Comparison of ENCODE assay signal across 7 cellular contexts in genomic region chr1:35451125-35451528, GRCh38.
A peak's percentile ranks its signal among the peaks of the same experiment; 100 is the strongest.
DNase-seq lines count a peak whose midpoint lies in the region; FAIRE-seq and TF ChIP-seq lines count a peak whose summit lies in the region.

No MANE protein-coding gene starts in this region.

- CTCF ChIA-PET in SK-N-SH (lab: Yijun Ruan, JAX) = interaction anchor here (0.6 to 12.5 kb wide), 48 partner anchors 8 to 598 kb away, joined by 3 to 157 read pairs (median 5); partner anchors contain the start of genes KIAA0319L and NCDN

- FAIRE-seq in urothelium cell line (lab: Jason Lieb, UNC) = peak; percentile 9

- H3K27ac ChIP-seq in SK-N-SH (ENCODE audit: low read depth in 2 of 2, low read length in 1 of 2) = peak overlapping the region in 1 of 2 experiments; percentile 61; a peak in 1 of 4 replicates

- H3K4me3 Mint-ChIP-seq in progenitor cell of endocrine pancreas (ENCODE audit: low read depth) = no peak overlapping the region

- H3K4me1 ChIP-seq in SK-N-SH (ENCODE audit: control insufficient read depth in 1 of 2, insufficient read depth in 2 of 2, low read depth in 1 of 2, low read length in 1 of 2) = peaks cover 15 to 32% of the 10 kb centered on the region in 2 experiments

- H3K4me2 ChIP-seq in SK-N-SH = no peak overlapping the region

- intact Hi-C loops in head of caudate nucleus (cut with DNase I) = loop anchor here (5.0 kb wide), 2 partner anchors 91 to 111 kb away; no protein-coding TSS in a partner anchor

- peaks cover 3% of the 10 kb centered on the region for H3K4me1 Mint-ChIP-seq in progenitor cell of endocrine pancreas (ENCODE audit: low read depth)

- H3K79me2 ChIP-seq in SK-N-SH (ENCODE audit: insufficient read depth) = no peaks in the 10 kb centered on the region

- H3K27me3 ChIP-seq in SK-N-SH (ENCODE audit: insufficient read depth) = no peaks in the 10 kb centered on the region

- no peak for TF ChIP-seq EP300 in SK-N-SH (IDR thresholded peaks at IDR 0.05; ENCODE audit: borderline replicate concordance in 1 of 2, low read depth in 1 of 2, low read length in 1 of 2)

- H3K9ac ChIP-seq in SK-N-SH = no peak overlapping the region

- peaks cover 9% of the 10 kb centered on the region for H3K36me3 Mint-ChIP-seq in progenitor cell of endocrine pancreas (ENCODE audit: insufficient read depth)

- H3K9me3 Mint-ChIP-seq in progenitor cell of endocrine pancreas (ENCODE audit: low read depth) = no peaks in the 10 kb centered on the region

- TF ChIP-seq RAD21 in SK-N-SH (IDR thresholded peaks at IDR 0.05; ENCODE audit: low read length) = peak; percentile 84

- DNase-seq in GM04504 (ENCODE audit: low read depth) (peak; percentile 68), LHCN-M2 (ENCODE audit: low read depth) (peak; percentile 75), SK-N-SH (peak; percentile 68), head of caudate nucleus (peak; percentile 68 to 95 (median 90)), progenitor cell of endocrine pancreas (ENCODE audit: low spot score, unreplicated experiment) (peak; percentile 64), urothelium cell line (ENCODE audit: low spot score) (peak; percentile 76)
- peak; percentile 83 for DNase-seq in activated naive CD4-positive, alpha-beta T cell treated with anti-CD3 and anti-CD28 coated beads, Interleukin-2, amount 50 U/mL, for 16 hours

- H3K4me3 ChIP-seq in SK-N-SH (ENCODE audit: low read depth in 2 of 2, low read length in 1 of 2) = 0 out of 4 replicates have a peak overlapping the region, but pooled peaks of 1 of the 2 experiments have one; percentile 33

- no peak overlapping the region for H2AFZ ChIP-seq in SK-N-SH (ENCODE audit: low read depth)

- H3K9me3 ChIP-seq in SK-N-SH = no peaks in the 10 kb centered on the region

- POLR2A ChIA-PET in SK-N-SH (lab: Yijun Ruan, JAX) = interaction anchor here (0.9 to 2.7 kb wide), 4 partner anchors 105 to 266 kb away, joined by 3 to 11 read pairs (median 5); partner anchors contain the start of gene KIAA0319L

- H3K27ac Mint-ChIP-seq in progenitor cell of endocrine pancreas = no peak overlapping the region

- H3K36me3 ChIP-seq in SK-N-SH (replicated peaks in 1 of 2; ENCODE audit: control insufficient read depth in 1 of 2, insufficient read depth in 2 of 2, low read length in 1 of 2) = peaks cover 39 to 84% of the 10 kb centered on the region in 2 experiments

- peak; percentile 89 for TF ChIP-seq CTCF in SK-N-SH (IDR thresholded peaks at IDR 0.05)
- TF ChIP-seq CTCF in progenitor cell of endocrine pancreas (IDR thresholded peaks at IDR 0.05; ENCODE audit: unreplicated experiment) = peak; percentile 88

- WGBS in SK-N-SH (ENCODE audit: low lambda C conversion rate) = 1% methylated on average over 3 of the region's 3 CpGs

- no peaks in the 10 kb centered on the region for H3K27me3 Mint-ChIP-seq in progenitor cell of endocrine pancreas

- H4K20me1 ChIP-seq in SK-N-SH (ENCODE audit: insufficient read depth) = no peaks in the 10 kb centered on the region

- H3F3A ChIP-seq in SK-N-SH (replicated peaks; ENCODE audit: insufficient read depth) = peaks cover 17% of the 10 kb centered on the region

- no peaks in the 10 kb centered on the region for H3K9me2 ChIP-seq in SK-N-SH

TF ChIP-seq in SK-N-SH, 30 proteins besides CTCF, POLR2A, EP300 and RAD21:
- TF ChIP-seq SMC3 (IDR thresholded peaks at IDR 0.05; ENCODE audit: low read depth, low read length) (peak; percentile 84), CHD2 (IDR thresholded peaks at IDR 0.05; ENCODE audit: low read length, partially characterized antibody) (peak; percentile 10), USF1 (IDR thresholded peaks at IDR 0.05; ENCODE audit: borderline replicate concordance, low read depth) (no peak), MXI1 (IDR thresholded peaks at IDR 0.05; ENCODE audit: low read depth, low read length) (no peak)
